In the genomic region with DNA sequence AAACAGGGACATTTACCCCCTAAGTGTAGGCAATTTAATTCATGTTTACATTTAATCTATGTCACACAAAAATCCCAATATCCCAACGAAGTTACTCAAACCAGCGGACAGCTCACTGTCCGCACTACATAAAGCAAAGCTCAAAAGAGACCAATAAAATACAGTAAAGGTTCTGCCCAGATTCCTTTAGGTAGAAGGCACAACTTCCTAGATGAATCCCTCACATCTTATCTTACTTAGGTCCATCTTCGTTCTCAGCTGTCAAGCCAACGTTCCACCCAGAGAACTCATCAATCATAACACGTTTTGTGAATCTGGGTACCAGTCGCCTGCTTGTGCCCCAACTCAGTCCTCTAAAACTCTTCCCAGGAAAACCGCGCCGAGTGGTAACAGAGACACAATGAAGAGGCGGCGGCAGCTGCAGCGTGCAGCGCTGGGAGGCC, we compare ENCODE assay signal across 8 cellular contexts. TPM values are rescaled to one million over a fixed set of nuclear protein-coding genes. Genes with fewer than 3 reads are reported as not detected.
DNase-seq lines count a peak whose midpoint lies in the region; ATAC-seq, FAIRE-seq and TF ChIP-seq lines count a peak whose summit lies in the region.

No MANE protein-coding gene starts in this region.

- H3K4me3 ChIP-seq in DND-41 (ENCODE audit: low read depth in 1 of 2, low read length in 2 of 2) (peak overlapping the region; percentile 93 to 98), OCI-LY1 (ENCODE audit: low read depth, low read length, poor library complexity, severe bottlenecking) (peak overlapping the region; percentile 99), osteoblast (ENCODE audit: insufficient read depth, low read length) (peak overlapping the region; percentile 98)

- H3K27me3 ChIP-seq in DND-41 (ENCODE audit: insufficient read depth, low read length, poor library complexity) (no peaks in the 10 kb centered on the region), OCI-LY1 (ENCODE audit: insufficient read depth, low read length) (no peaks in the 10 kb centered on the region), osteoblast (ENCODE audit: insufficient read depth, low read length) (no peaks in the 10 kb centered on the region)

- peaks cover 71% of the 10 kb centered on the region for H3K36me3 ChIP-seq in DND-41 (ENCODE audit: insufficient read depth, low read length)
- peaks cover 62% of the 10 kb centered on the region for H3K36me3 ChIP-seq in OCI-LY1 (ENCODE audit: insufficient read depth, low read length)
- peaks cover 51% of the 10 kb centered on the region for H3K36me3 ChIP-seq in osteoblast (ENCODE audit: insufficient read depth, low read length)

- H3K79me2 ChIP-seq in DND-41 (ENCODE audit: insufficient read depth, low read length), result peaks cover 80% of the 10 kb centered on the region
- peaks cover 54% of the 10 kb centered on the region for H3K79me2 ChIP-seq in OCI-LY1 (ENCODE audit: insufficient read depth, low read length)
- peaks cover 70% of the 10 kb centered on the region for H3K79me2 ChIP-seq in osteoblast (ENCODE audit: insufficient read depth, low read length)

- FAIRE-seq in endometrium (lab: Jason Lieb, UNC), result peak; percentile 15

- H2AFZ ChIP-seq in DND-41 (ENCODE audit: low read depth, low read length) (no peak overlapping the region; the same call in 1 of the 2 replicates), OCI-LY1 (ENCODE audit: low read length) (no peak overlapping the region), osteoblast (ENCODE audit: low read length) (no peak overlapping the region)

- no peak for ATAC-seq in DND-41 (ENCODE audit: insufficient read depth, low read depth)
- no peak for ATAC-seq in GM19452 (IDR thresholded peaks at IDR 0.05; ENCODE audit: unreplicated experiment)
- ATAC-seq in HG02571 (IDR thresholded peaks at IDR 0.05; ENCODE audit: unreplicated experiment), result no peak

- H3K4me1 ChIP-seq in DND-41 (ENCODE audit: insufficient read depth, low read length), result peaks cover 55% of the 10 kb centered on the region
- H3K4me1 ChIP-seq in OCI-LY1 (ENCODE audit: insufficient read depth, low read length, severe bottlenecking), result peaks cover 39% of the 10 kb centered on the region
- peaks cover 54% of the 10 kb centered on the region for H3K4me1 ChIP-seq in osteoblast (ENCODE audit: insufficient read depth, low read length)

- H3K4me2 ChIP-seq in DND-41 (ENCODE audit: insufficient read depth, low read length), result peak overlapping the region; percentile 89
- peak overlapping the region; percentile 95 for H3K4me2 ChIP-seq in OCI-LY1 (ENCODE audit: low read length)
- H3K4me2 ChIP-seq in osteoblast (ENCODE audit: insufficient read depth, low read length), result peak overlapping the region; percentile 85

- H3K9me3 ChIP-seq in DND-41 (ENCODE audit: insufficient read depth, low read length, severe bottlenecking) (no peaks in the 10 kb centered on the region), OCI-LY1 (ENCODE audit: low read length) (no peaks in the 10 kb centered on the region), osteoblast (ENCODE audit: low read depth, low read length) (no peaks in the 10 kb centered on the region)

- no peak for TF ChIP-seq CTCF in DND-41 (IDR thresholded peaks at IDR 0.05; ENCODE audit: borderline replicate concordance, extremely low read depth, low read length, poor library complexity, severe bottlenecking)
- no peak for TF ChIP-seq CTCF in OCI-LY1 (IDR thresholded peaks at IDR 0.05; ENCODE audit: low read length)
- no peak for TF ChIP-seq CTCF in osteoblast (IDR thresholded peaks at IDR 0.05; ENCODE audit: extremely low read depth, low read depth, low read length)

- H3K27ac ChIP-seq in DND-41 (ENCODE audit: low read length) (peak overlapping the region; percentile 97), OCI-LY1 (ENCODE audit: low read depth, low read length, poor library complexity, severe bottlenecking) (no peak overlapping the region), osteoblast (ENCODE audit: low read depth, low read length) (peak overlapping the region; percentile 96)

- no peak for DNase-seq in DND-41
- DNase-seq in osteoblast (ENCODE audit: insufficient read length, low spot score, missing footprints), result no peak
- DNase-seq in mesenteric fat pad (ENCODE audit: low spot score), result no peak
- no peak for DNase-seq in HuH-7 (ENCODE audit: low spot score)

- H4K20me1 ChIP-seq in DND-41 (ENCODE audit: insufficient read depth, low read length) (peaks cover 75% of the 10 kb centered on the region), OCI-LY1 (ENCODE audit: insufficient read depth, low read length) (peaks cover 17% of the 10 kb centered on the region), osteoblast (ENCODE audit: insufficient read depth, low read length) (peaks cover 68% of the 10 kb centered on the region)

- H3K9me2 ChIP-seq in OCI-LY1 (ENCODE audit: low read depth, low read length), result no peaks in the 10 kb centered on the region

- H3F3A ChIP-seq in OCI-LY1 (ENCODE audit: insufficient read depth, low read length), result peaks cover 14% of the 10 kb centered on the region

- H3K9ac ChIP-seq in DND-41 (ENCODE audit: low read depth, low read length), result peak overlapping the region; percentile 100
- peak overlapping the region; percentile 99 for H3K9ac ChIP-seq in OCI-LY1 (ENCODE audit: low read length)

RNA-seq across cellular contexts. Expression of a gene that starts 1.7 kb away (rescaled TPM):
- total RNA-seq in osteoblast, result 142 and 143 TPM in 2 replicates
- 217 TPM for total RNA-seq in mesenteric fat pad

RNA-seq across cellular contexts. Expression of a gene that starts 1.8 kb away (rescaled TPM):
- total RNA-seq in osteoblast (35.4 and 38.4 TPM in 2 replicates), mesenteric fat pad (21.2 TPM)

RNA-seq across cellular contexts. Expression of a gene that starts 54.8 kb away (rescaled TPM):
- total RNA-seq in osteoblast, result 19.2 and 19.4 TPM in 2 replicates
- total RNA-seq in mesenteric fat pad, result 112 TPM
